8 cellular contexts compared by ENCODE assay signal in the genomic region with DNA sequence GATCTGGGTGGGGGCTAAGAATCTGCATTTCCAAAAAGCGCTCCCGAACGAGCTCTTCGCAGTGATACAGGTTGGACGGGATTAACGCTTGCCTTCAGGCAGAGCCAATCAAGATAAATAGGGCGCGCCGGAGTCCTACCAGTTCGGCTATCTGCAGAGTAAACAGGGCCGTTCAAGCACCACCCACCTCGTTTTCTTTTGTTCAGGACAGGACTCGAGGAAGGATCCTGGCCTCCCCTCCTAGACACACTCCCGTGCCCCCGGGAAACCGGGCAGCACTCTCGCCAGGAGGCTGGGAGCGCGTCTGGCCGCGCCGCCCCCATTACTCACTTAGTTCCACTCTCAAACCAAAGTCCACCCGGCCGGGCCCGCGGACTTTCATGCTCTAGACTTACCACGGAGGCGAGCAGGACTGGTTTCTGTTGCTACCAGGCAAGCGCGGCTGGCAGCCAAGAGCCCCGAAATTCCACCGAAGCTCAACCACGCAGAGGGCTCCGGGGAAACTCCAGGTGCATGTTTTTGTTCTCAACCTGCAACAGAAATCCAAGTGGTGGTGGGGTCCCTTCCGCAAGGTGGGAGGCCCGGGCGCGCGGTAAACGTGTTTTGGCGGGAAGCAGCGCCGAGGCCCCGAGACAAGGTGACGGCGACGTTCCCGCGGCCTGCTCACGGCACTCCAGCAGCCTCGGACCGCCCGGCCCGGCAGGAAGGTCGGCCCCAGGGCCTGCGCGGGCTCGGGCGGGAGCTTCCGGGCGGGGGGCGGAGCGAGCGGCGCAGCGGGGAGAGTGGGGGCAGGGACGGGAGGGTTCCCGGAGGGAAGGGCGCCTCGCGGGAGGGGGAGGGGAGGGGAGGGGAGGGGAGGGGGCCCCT. TPM values are rescaled to one million over a fixed set of nuclear protein-coding genes. Genes with fewer than 3 reads are reported as not detected.
DNase-seq lines count a peak whose midpoint lies in the region; ATAC-seq and TF ChIP-seq lines count a peak whose summit lies in the region.

No MANE protein-coding gene starts in this region.

- H3K4me3 ChIP-seq in HUES48 (ENCODE audit: low read depth, low read length) = peak overlapping the region; percentile 92

- H3K27me3 Mint-ChIP-seq in Calu3 (ENCODE audit: unreplicated experiment) (no peaks in the 10 kb centered on the region), type B pancreatic cell (no peaks in the 10 kb centered on the region)
- no peaks in the 10 kb centered on the region for H3K27me3 Mint-ChIP-seq in activated naive CD8-positive, alpha-beta T cell

- peaks cover 92% of the 10 kb centered on the region for H3K36me3 Mint-ChIP-seq in Calu3 (ENCODE audit: insufficient read depth, unreplicated experiment)
- peaks cover 28% of the 10 kb centered on the region for H3K36me3 Mint-ChIP-seq in activated naive CD8-positive, alpha-beta T cell
- H3K36me3 Mint-ChIP-seq in type B pancreatic cell = peaks cover 35% of the 10 kb centered on the region

- H3K9me3 ChIP-seq in HUES48 (ENCODE audit: control insufficient read depth, insufficient read depth, low read length) = no peaks in the 10 kb centered on the region

- peak overlapping the region; percentile 85 for H3K4me3 Mint-ChIP-seq in Calu3 (ENCODE audit: low read depth, unreplicated experiment)
- H3K4me3 Mint-ChIP-seq in activated naive CD8-positive, alpha-beta T cell = peak overlapping the region; percentile 90
- peak overlapping the region; percentile 95 for H3K4me3 Mint-ChIP-seq in type B pancreatic cell

- peak overlapping the region; percentile 100 for H3K27ac ChIP-seq in HUES48 (ENCODE audit: low read depth, low read length)

- intact Hi-C loops in Calu3 (cut with micrococcal nuclease; ENCODE audit: unreplicated experiment) (loop anchor here (5.0 kb wide), 1 partner anchor 44 kb away; no protein-coding TSS in a partner anchor), Right ventricle myocardium inferior (cut with DNase I) (loop anchor here (2.0 to 5.0 kb wide), 2 partner anchors 25 to 41 kb away; partner anchors contain the start of gene ZNF487)

- H3K4me1 ChIP-seq in HUES48 (ENCODE audit: control insufficient read depth, insufficient read depth, low read length) = peaks cover 29% of the 10 kb centered on the region

- H3K4me1 Mint-ChIP-seq in Calu3 (ENCODE audit: low read depth, unreplicated experiment) (peaks cover 55% of the 10 kb centered on the region), type B pancreatic cell (ENCODE audit: unreplicated experiment) (peaks cover 42% of the 10 kb centered on the region)
- H3K4me1 Mint-ChIP-seq in activated naive CD8-positive, alpha-beta T cell (ENCODE audit: low read depth) = peaks cover 81% of the 10 kb centered on the region

- ATAC-seq in GM21515 (IDR thresholded peaks at IDR 0.05; ENCODE audit: unreplicated experiment) = peak; percentile 50
- ATAC-seq in Right ventricle myocardium inferior = peak; percentile 95
- ATAC-seq in omental fat pad (ENCODE audit: low FRiP score) = peak; percentile 89

- CTCF ChIA-PET in Calu3 (lab: Charles Lee) = interaction anchor here (0.6 to 0.9 kb wide), 5 partner anchors 33 to 296 kb away, joined by 3 to 5 read pairs (median 3); no protein-coding TSS in a partner anchor

- peaks cover 56% of the 10 kb centered on the region for H3K36me3 ChIP-seq in HUES48 (ENCODE audit: control insufficient read depth, insufficient read depth, low read length)

- TF ChIP-seq CTCF in Calu3 (IDR thresholded peaks at IDR 0.05; ENCODE audit: unreplicated experiment) = no peak
- no peak for TF ChIP-seq CTCF in omental fat pad (IDR thresholded peaks at IDR 0.05)
- TF ChIP-seq CTCF in type B pancreatic cell (conservative IDR thresholded peaks at IDR 0.05) = no peak

- no peaks in the 10 kb centered on the region for H3K27me3 ChIP-seq in HUES48 (ENCODE audit: control insufficient read depth, insufficient read depth, low read length)

- BruUV-seq in Calu3 (replicated peaks; lab: Mats Ljungman, UMichigan) = TSS peak; percentile 12

- DNase-seq in Calu3 = peak; percentile 86
- DNase-seq in SK-MEL-5 (ENCODE audit: low read depth, low spot score) = peak; percentile 63
- DNase-seq in Right ventricle myocardium inferior (ENCODE audit: missing footprints) = peak; percentile 90
- no peak for DNase-seq in omental fat pad (ENCODE audit: low spot score)
- peak; percentile 84 for DNase-seq in type B pancreatic cell (ENCODE audit: extremely low spot score, unreplicated experiment)

- H3K9ac ChIP-seq in HUES48 (ENCODE audit: low read depth, low read length) = peak overlapping the region; percentile 99

- H3K27ac Mint-ChIP-seq in Calu3 (ENCODE audit: unreplicated experiment) (peak overlapping the region; percentile 81), type B pancreatic cell (peak overlapping the region; percentile 99)
- H3K27ac Mint-ChIP-seq in activated naive CD8-positive, alpha-beta T cell = peak overlapping the region; percentile 97

- in situ Hi-C loops in SK-MEL-5 (cut with HindIII; ENCODE audit: low pct_unique_long_range_greater_than_20kb, low sequenced_read_pairs) = no loop called here

- H3K9me3 Mint-ChIP-seq in Calu3 (ENCODE audit: low read depth, unreplicated experiment) = no peaks in the 10 kb centered on the region
- no peaks in the 10 kb centered on the region for H3K9me3 Mint-ChIP-seq in activated naive CD8-positive, alpha-beta T cell (ENCODE audit: low read depth)
- H3K9me3 Mint-ChIP-seq in type B pancreatic cell = no peaks in the 10 kb centered on the region

RNA-seq across cellular contexts. Expression of gene HNRNPF, which starts 12.7 kb away (rescaled TPM):
- total RNA-seq in Calu3 (2022) (256 and 275 TPM in 2 replicates), Right ventricle myocardium inferior (87.6 TPM), omental fat pad (100 to 1,000 TPM; 140 to 345 (median 164) TPM), type B pancreatic cell (ENCODE audit: low replicate concordance) (220 and 287 TPM in 2 replicates)
- 265 and 297 TPM in 2 replicates for total RNA-seq in SK-MEL-5 (2014; rRNA removed; shearing (Covaris generic))
- polyA plus RNA-seq in SK-MEL-5 (2015; cell fraction: cytosol; rRNA removed) = 220 and 276 TPM in 2 replicates
- polyA plus RNA-seq in SK-MEL-5 (2015; cell fraction: nucleus; rRNA removed) = 158 and 177 TPM in 2 replicates

RNA-seq across cellular contexts. Expression of gene FXYD4, which starts 24.9 kb away (rescaled TPM):
- not detected in 2 replicates for total RNA-seq in Calu3 (2022)
- total RNA-seq in SK-MEL-5 (2014; rRNA removed; shearing (Covaris generic)) = not detected in 2 replicates
- polyA plus RNA-seq in SK-MEL-5 (2015; cell fraction: cytosol; rRNA removed) = not detected in 2 replicates
- polyA plus RNA-seq in SK-MEL-5 (2015; cell fraction: nucleus; rRNA removed) = not detected in 2 replicates
- not detected for total RNA-seq in Right ventricle myocardium inferior
- total RNA-seq in omental fat pad = not detected
- total RNA-seq in type B pancreatic cell (ENCODE audit: low replicate concordance) = 0.97 and 3.1 TPM in 2 replicates

RNA-seq across cellular contexts. Expression of gene ZNF487, which starts 40.6 kb away (rescaled TPM):
- total RNA-seq in Calu3 (2022) (2.5 and 3.4 TPM in 2 replicates), Right ventricle myocardium inferior (2.7 TPM), omental fat pad (1 to 10 TPM; 3.7 to 9.2 (median 6.8) TPM), type B pancreatic cell (ENCODE audit: low replicate concordance) (3.5 and 6.4 TPM in 2 replicates)
- 1.7 and 2.9 TPM in 2 replicates for total RNA-seq in SK-MEL-5 (2014; rRNA removed; shearing (Covaris generic))
- polyA plus RNA-seq in SK-MEL-5 (2015; cell fraction: cytosol; rRNA removed) = 0.09 and 0.38 TPM in 2 replicates
- 0.64 and 6.1 TPM in 2 replicates for polyA plus RNA-seq in SK-MEL-5 (2015; cell fraction: nucleus; rRNA removed)
